Comparison of ENCODE assay signal across 10 cellular contexts in genomic region chr13:23794267-23795161, GRCh38.
A peak's percentile ranks its signal among the peaks of the same experiment; 100 is the strongest.
DNase-seq lines count a peak whose midpoint lies in the region; ATAC-seq, FAIRE-seq and TF ChIP-seq lines count a peak whose summit lies in the region.
"Had no signal": no experiment of that assay in that cellular context is flagged by ENCODE, and none has a peak within 500 bp of the region (broad histone marks: within the 10 kb centered on the region; RNA-seq: fewer than 3 reads in every experiment).

No MANE protein-coding gene starts in this region.

- H3K4me2 ChIP-seq in SK-N-SH, result peak overlapping the region; percentile 35; the same call in 1 of the 2 replicates

- no peaks in the 10 kb centered on the region for H3K79me2 ChIP-seq in SK-N-SH (ENCODE audit: insufficient read depth)

- intact Hi-C loops in mucosa of descending colon (cut with DNase I, micrococcal nuclease), result no loop called here

- no peak for TF ChIP-seq RAD21 in SK-N-SH (IDR thresholded peaks at IDR 0.05; ENCODE audit: low read length)

- H3K36me3 Mint-ChIP-seq in HFFc6 (ENCODE audit: low read depth), result peaks cover 15% of the 10 kb centered on the region

- 73% methylated on average over 7 of the region's 7 CpGs for WGBS in SK-N-SH (ENCODE audit: low lambda C conversion rate)

- peaks cover 8% of the 10 kb centered on the region for H3F3A ChIP-seq in SK-N-SH (replicated peaks; ENCODE audit: insufficient read depth)

- peaks cover 28% of the 10 kb centered on the region for H3K4me1 Mint-ChIP-seq in HFFc6 (ENCODE audit: low read depth)

- H3K27ac Mint-ChIP-seq in HFFc6, result peak overlapping the region; percentile 75
- H3K27ac Mint-ChIP-seq: activated naive CD8-positive, alpha-beta T cell treated with anti-CD3 and anti-CD28 coated beads, Interleukin-2, amount 10 ng/mL, durations not matched to agents 7 days and 5 days had no signal

- H2AFZ ChIP-seq in SK-N-SH (ENCODE audit: low read depth), result 0 out of 2 replicates have a peak overlapping the region, but pooled peaks have one; percentile 53

- H3K4me3 ChIP-seq in SK-N-SH (ENCODE audit: low read depth in 2 of 2, low read length in 1 of 2), result no peak overlapping the region
- H3K4me3 ChIP-seq in mucosa of descending colon, result no peak overlapping the region

- peak overlapping the region; percentile 60 for H3K4me3 Mint-ChIP-seq in HFFc6
- H3K4me3 Mint-ChIP-seq: activated naive CD8-positive, alpha-beta T cell treated with anti-CD3 and anti-CD28 coated beads, Interleukin-2, amount 10 ng/mL, durations not matched to agents 7 days and 5 days had no signal

- no peaks in the 10 kb centered on the region for H3K9me2 ChIP-seq in SK-N-SH

- peak; percentile 38 for ATAC-seq in mucosa of descending colon

- H3K36me3 ChIP-seq in SK-N-SH (replicated peaks in 1 of 2; ENCODE audit: control insufficient read depth in 1 of 2, insufficient read depth in 2 of 2, low read length in 1 of 2), result peaks cover 2 to 4% of the 10 kb centered on the region in 2 experiments
- no peaks in the 10 kb centered on the region for H3K36me3 ChIP-seq in mucosa of descending colon (ENCODE audit: low read depth)

- H3K9me3 ChIP-seq in SK-N-SH (no peaks in the 10 kb centered on the region), mucosa of descending colon (no peaks in the 10 kb centered on the region)

- no peak for FAIRE-seq in H54 (lab: Jason Lieb, UNC)

- no peaks in the 10 kb centered on the region for H3K27me3 ChIP-seq in SK-N-SH (ENCODE audit: insufficient read depth)

- POLR2A ChIA-PET in SK-N-SH (lab: Yijun Ruan, JAX), result interaction anchor here (0.6 kb wide), 1 partner anchor 17 kb away, joined by 3 read pairs; no protein-coding TSS in a partner anchor

- TF ChIP-seq EP300 in SK-N-SH (IDR thresholded peaks at IDR 0.05; ENCODE audit: borderline replicate concordance in 1 of 2, low read depth in 1 of 2, low read length in 1 of 2), result no peak

- in situ Hi-C loops in GM13977 (cut with MboI; ENCODE audit: low pct_unique_long_range_greater_than_20kb, low sequenced_read_pairs, unreplicated experiment), result no loop called here

- no peaks in the 10 kb centered on the region for H4K20me1 ChIP-seq in SK-N-SH (ENCODE audit: insufficient read depth)

- TF ChIP-seq CTCF in GM13977 (IDR thresholded peaks at IDR 0.05; ENCODE audit: extremely low read depth, insufficient read depth, missing control alignments) (no peak), HFFc6 (IDR thresholded peaks at IDR 0.05) (no peak), SK-N-SH (IDR thresholded peaks at IDR 0.05) (no peak), mucosa of descending colon (IDR thresholded peaks at IDR 0.05) (no peak)

- DNase-seq in GM13977 (ENCODE audit: low spot score), result peak; percentile 47
- DNase-seq in HFFc6, result peak; percentile 62
- DNase-seq in SK-N-SH, result no peak
- no peak for DNase-seq in mucosa of descending colon
- DNase-seq in nucleus accumbens (lab: John Stamatoyannopoulos, UW), result no peak
- DNase-seq in H54 (ENCODE audit: insufficient read length, low spot score), result no peak
- no peak for DNase-seq in AML-193 (lab: John Stamatoyannopoulos, UW)
- no peak for DNase-seq in ureter (ENCODE audit: low spot score)
- DNase-seq: activated naive CD8-positive, alpha-beta T cell treated with anti-CD3 and anti-CD28 coated beads, Interleukin-2, amount 10 ng/mL, durations not matched to agents 7 days and 5 days; Karpas-422 had no signal

- H3K9ac ChIP-seq in SK-N-SH, result peak overlapping the region; percentile 13; the same call in 1 of the 2 replicates

- CTCF ChIA-PET in SK-N-SH (lab: Yijun Ruan, JAX), result interaction anchor here (1.1 kb wide), 1 partner anchor 17 kb away, joined by 3 read pairs; no protein-coding TSS in a partner anchor

- no peaks in the 10 kb centered on the region for H3K9me3 Mint-ChIP-seq in HFFc6

- TF ChIP-seq POLR2A in H54 (IDR thresholded peaks at IDR 0.05; ENCODE audit: low read depth, low read length), result no peak

- H3K4me1 ChIP-seq in SK-N-SH (ENCODE audit: control insufficient read depth in 1 of 2, insufficient read depth in 2 of 2, low read depth in 1 of 2, low read length in 1 of 2) (0 out of 4 replicates have a peak, but pooled peaks cover 0 to 7% of the 10 kb centered on the region in 2 experiments), mucosa of descending colon (ENCODE audit: low read depth) (peaks cover 6% of the 10 kb centered on the region)

- H3K27ac ChIP-seq in SK-N-SH (ENCODE audit: low read depth in 2 of 2, low read length in 1 of 2), result peak overlapping the region in 1 of 2 experiments; percentile 63; a peak in 2 of 4 replicates

- H3K27me3 Mint-ChIP-seq in HFFc6 (ENCODE audit: insufficient read depth), result no peaks in the 10 kb centered on the region
- H3K27me3 Mint-ChIP-seq: activated naive CD8-positive, alpha-beta T cell treated with anti-CD3 and anti-CD28 coated beads, Interleukin-2, amount 10 ng/mL, durations not matched to agents 7 days and 5 days had no signal

TF ChIP-seq in SK-N-SH, 30 proteins besides CTCF, POLR2A, EP300 and RAD21:
- no peak for TF ChIP-seq ELF1 (IDR thresholded peaks at IDR 0.05)
- TF ChIP-seq PBX3 (IDR thresholded peaks at IDR 0.05), result peak; percentile 52; the same call in 1 of the 2 replicates
- TF ChIP-seq TCF12 (IDR thresholded peaks at IDR 0.05), result peak; percentile 62
- TF ChIP-seq FOSL2 (IDR thresholded peaks at IDR 0.05; ENCODE audit: borderline replicate concordance, low read depth), result peak; percentile 30; the same call in 1 of the 2 replicates
- TF ChIP-seq GATA2 (CRISPR knock-in tag; IDR thresholded peaks at IDR 0.05), result no peak
- TF ChIP-seq JUND (IDR thresholded peaks at IDR 0.05), result peak; percentile 30
- TF ChIP-seq MXI1 (IDR thresholded peaks at IDR 0.05; ENCODE audit: low read depth, low read length), result no peak

Comparison
In these comparisons a context has a peak if more than half of its experiments do, and no peak if none do; other contexts are left out.
1. DNase-seq: peak in GM13977 (single experiment) and HFFc6 (single experiment); none in SK-N-SH (single experiment), mucosa of descending colon (0 of 3), nucleus accumbens (0 of 56), H54 (single experiment), AML-193 (0 of 2) and ureter (single experiment).